In genomic region chr5:67520161-67520886, GRCh38 we compare ENCODE assay signal across 26 cellular contexts.
A peak's percentile ranks its signal among the peaks of the same experiment; 100 is the strongest.
DNase-seq lines count a peak whose midpoint lies in the region; ATAC-seq and TF ChIP-seq lines count a peak whose summit lies in the region.
"Had no signal": no experiment of that assay in that cellular context is flagged by ENCODE, and none has a peak within 500 bp of the region (broad histone marks: within the 10 kb centered on the region; RNA-seq: fewer than 3 reads in every experiment).

No MANE protein-coding gene starts in this region.

- no peaks in the 10 kb centered on the region for H3K36me3 ChIP-seq in MG63
- H3K36me3 ChIP-seq: ascending aorta, SJCRH30 had no signal

- H3K36me3 Mint-ChIP-seq in nephron (ENCODE audit: low read depth), result no peaks in the 10 kb centered on the region
- H3K36me3 Mint-ChIP-seq: activated naive CD8-positive, alpha-beta T cell; CD4-positive, CD25-positive, alpha-beta regulatory T cell; stimulated activated memory B cell treated with anti-CD40 and anti-IgM and Interleukin-4, amounts not matched to agents 10 μg/mL and 1 μg/mL and 100 μg/mL, for 72 hours had no signal

- DNase-seq in DMS153 (lab: John Stamatoyannopoulos, UW) (peak; percentile 6), MG63 (peak; percentile 56), NCI-H748 treated with DMSO at 0.1 percent for 48 hours (lab: John Stamatoyannopoulos, UW) (peak; percentile 84), GM13976 (ENCODE audit: low spot score) (no peak)
- DNase-seq: activated B cell treated with CpG ODN at 0.5 μM for 24 hours; activated CD4-positive, alpha-beta T cell treated with anti-CD3 and anti-CD28 coated beads, Interleukin-2, amount 50 U/mL, for 48 hours; activated CD8-positive, alpha-beta memory T cell treated with anti-CD3 and anti-CD28 coated beads, Interleukin-2, amount 50 U/mL, for 48 hours; CD4-positive, CD25-positive, alpha-beta regulatory T cell; dermis blood vessel endothelial cell; H7; left colon; MM.1S; NCI-H526 treated with DMSO at 0.1 percent for 48 hours; psoas muscle; SJCRH30; stimulated activated CD4-positive, alpha-beta T cell treated with anti-CD3 and anti-CD28 coated beads, Interleukin-4, amount 100 ng/mL, for 4 hours; substantia nigra had no signal

- ATAC-seq in GM21737 (IDR thresholded peaks at IDR 0.05; ENCODE audit: unreplicated experiment) (no peak), HG03025 (IDR thresholded peaks at IDR 0.05; ENCODE audit: low FRiP score, unreplicated experiment) (no peak)
- ATAC-seq: K562; left colon; psoas muscle; stimulated activated memory B cell treated with anti-CD40 and anti-IgM and Interleukin-4, amounts not matched to agents 10 μg/mL and 1 μg/mL and 100 μg/mL, for 72 hours had no signal

- no peak for TF ChIP-seq CTCF in nephron (IDR thresholded peaks at IDR 0.05; ENCODE audit: unreplicated experiment in 3 of 3)
- no peak for TF ChIP-seq CTCF in GM13976 (IDR thresholded peaks at IDR 0.05; ENCODE audit: borderline replicate concordance, control extremely low read depth, extremely low read depth, insufficient read depth, missing control alignments)

- H3K4me3 Mint-ChIP-seq in nephron, result no peak overlapping the region
- H3K4me3 Mint-ChIP-seq: activated B cell treated with CpG ODN at 0.5 μM for 24 hours; activated naive CD8-positive, alpha-beta T cell; CD4-positive, CD25-positive, alpha-beta regulatory T cell; stimulated activated memory B cell treated with anti-CD40 and anti-IgM and Interleukin-4, amounts not matched to agents 10 μg/mL and 1 μg/mL and 100 μg/mL, for 72 hours had no signal

- no peaks in the 10 kb centered on the region for H3K27me3 ChIP-seq in MG63
- H3K27me3 ChIP-seq: ascending aorta, hepatocyte, SJCRH30 had no signal

- peak overlapping the region in 2 of 3 experiments; percentile 0 to 78 for H3K27ac Mint-ChIP-seq in nephron
- H3K27ac Mint-ChIP-seq: activated B cell treated with CpG ODN at 0.5 μM for 24 hours; activated naive CD8-positive, alpha-beta T cell; activated T-helper 2 cell treated with anti-CD3 and anti-CD28 coated beads, Interferon-gamma antibody, Interleukin-2, Interleukin-4, amounts not matched to agents 10 μg/mL and 5 μg/mL and 100 μg/mL, durations not matched to agents 14 hours and 24 hours and 36 hours; stimulated activated memory B cell treated with anti-CD40 and anti-IgM and Interleukin-4, amounts not matched to agents 10 μg/mL and 1 μg/mL and 100 μg/mL, for 72 hours had no signal

- peaks cover 3% of the 10 kb centered on the region for H3K9me3 Mint-ChIP-seq in nephron
- H3K9me3 Mint-ChIP-seq: activated T-helper 2 cell treated with anti-CD3 and anti-CD28 coated beads, Interferon-gamma antibody, Interleukin-2, Interleukin-4, amounts not matched to agents 10 μg/mL and 5 μg/mL and 100 μg/mL, durations not matched to agents 14 hours and 24 hours and 36 hours; stimulated activated memory B cell treated with anti-CD40 and anti-IgM and Interleukin-4, amounts not matched to agents 10 μg/mL and 1 μg/mL and 100 μg/mL, for 72 hours had no signal

- no peaks in the 10 kb centered on the region for H3K9me3 ChIP-seq in MG63
- H3K9me3 ChIP-seq: ascending aorta, psoas muscle, SJCRH30 had no signal

- H3K4me1 Mint-ChIP-seq in nephron, result peaks cover 29% of the 10 kb centered on the region
- H3K4me1 Mint-ChIP-seq: activated B cell treated with CpG ODN at 0.5 μM for 24 hours; stimulated activated memory B cell treated with anti-CD40 and anti-IgM and Interleukin-4, amounts not matched to agents 10 μg/mL and 1 μg/mL and 100 μg/mL, for 72 hours had no signal

- H3K27me3 Mint-ChIP-seq in nephron (ENCODE audit: low read depth), result no peaks in the 10 kb centered on the region
- H3K27me3 Mint-ChIP-seq: activated naive CD8-positive, alpha-beta T cell; stimulated activated memory B cell treated with anti-CD40 and anti-IgM and Interleukin-4, amounts not matched to agents 10 μg/mL and 1 μg/mL and 100 μg/mL, for 72 hours had no signal

- in situ Hi-C loops in GM13976 (cut with MboI; ENCODE audit: low sequenced_read_pairs, unreplicated experiment), result no loop called here

- no peak overlapping the region for H3K4me3 ChIP-seq in MG63
- H3K4me3 ChIP-seq: ascending aorta, hepatocyte, K562, psoas muscle, SJCRH30 had no signal
